ENCODE assay signal across 1 cellular context in the genomic region with DNA sequence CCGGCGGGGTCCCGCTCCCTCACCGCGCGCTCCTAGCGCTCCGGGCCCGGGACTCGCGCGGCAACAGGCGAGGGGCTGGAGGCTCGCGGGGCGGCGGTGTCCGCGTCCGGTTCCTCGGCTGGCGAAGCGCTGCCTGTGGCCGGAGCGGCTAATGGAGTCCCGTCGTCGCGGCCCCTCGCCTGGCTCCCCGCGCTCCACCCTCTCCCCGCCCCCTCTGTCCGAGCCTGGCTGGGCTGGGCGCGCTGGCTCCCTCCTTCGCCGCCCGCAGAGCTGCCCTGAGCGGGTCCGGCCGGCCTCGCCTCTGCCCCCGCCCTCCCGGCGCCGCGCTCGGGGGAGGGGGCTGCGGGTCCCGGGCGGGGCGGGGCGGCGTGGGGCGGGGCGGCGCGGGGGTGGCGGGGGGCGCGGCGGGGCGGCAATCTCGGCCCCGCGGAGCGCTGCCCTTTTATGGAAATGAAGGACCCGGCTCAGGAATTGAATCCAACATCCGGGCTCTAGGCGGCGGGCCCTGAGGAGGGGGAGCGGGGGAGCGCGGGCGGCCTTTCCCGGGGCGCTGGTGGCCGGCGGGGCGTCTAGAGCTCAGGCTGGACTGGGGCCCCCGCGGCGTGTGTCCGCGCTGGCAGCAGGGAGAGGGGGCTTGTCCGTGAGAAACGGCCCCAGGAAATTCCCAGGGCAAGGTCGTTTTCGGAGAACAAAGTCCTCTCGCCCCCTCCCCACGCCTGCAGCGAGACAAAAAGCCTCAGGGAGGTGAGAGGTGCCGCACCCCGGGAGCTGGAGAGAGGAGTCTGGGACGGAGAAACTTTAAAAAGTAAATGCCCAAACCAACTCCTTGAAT.
TF ChIP-seq lines count a peak whose summit lies in the region.

A gene with protein sequence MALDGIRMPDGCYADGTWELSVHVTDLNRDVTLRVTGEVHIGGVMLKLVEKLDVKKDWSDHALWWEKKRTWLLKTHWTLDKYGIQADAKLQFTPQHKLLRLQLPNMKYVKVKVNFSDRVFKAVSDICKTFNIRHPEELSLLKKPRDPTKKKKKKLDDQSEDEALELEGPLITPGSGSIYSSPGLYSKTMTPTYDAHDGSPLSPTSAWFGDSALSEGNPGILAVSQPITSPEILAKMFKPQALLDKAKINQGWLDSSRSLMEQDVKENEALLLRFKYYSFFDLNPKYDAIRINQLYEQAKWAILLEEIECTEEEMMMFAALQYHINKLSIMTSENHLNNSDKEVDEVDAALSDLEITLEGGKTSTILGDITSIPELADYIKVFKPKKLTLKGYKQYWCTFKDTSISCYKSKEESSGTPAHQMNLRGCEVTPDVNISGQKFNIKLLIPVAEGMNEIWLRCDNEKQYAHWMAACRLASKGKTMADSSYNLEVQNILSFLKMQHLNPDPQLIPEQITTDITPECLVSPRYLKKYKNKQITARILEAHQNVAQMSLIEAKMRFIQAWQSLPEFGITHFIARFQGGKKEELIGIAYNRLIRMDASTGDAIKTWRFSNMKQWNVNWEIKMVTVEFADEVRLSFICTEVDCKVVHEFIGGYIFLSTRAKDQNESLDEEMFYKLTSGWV (minus strand): TSS at position 153 of the 832 bp plus-strand sequence. CDS start 482 bp downstream, outside the sequence.

TF ChIP-seq in HepG2, 621 proteins besides CTCF, POLR2A, EP300 and RAD21 (continued from another document and continues in another):
- TF ChIP-seq, protein P1, sequence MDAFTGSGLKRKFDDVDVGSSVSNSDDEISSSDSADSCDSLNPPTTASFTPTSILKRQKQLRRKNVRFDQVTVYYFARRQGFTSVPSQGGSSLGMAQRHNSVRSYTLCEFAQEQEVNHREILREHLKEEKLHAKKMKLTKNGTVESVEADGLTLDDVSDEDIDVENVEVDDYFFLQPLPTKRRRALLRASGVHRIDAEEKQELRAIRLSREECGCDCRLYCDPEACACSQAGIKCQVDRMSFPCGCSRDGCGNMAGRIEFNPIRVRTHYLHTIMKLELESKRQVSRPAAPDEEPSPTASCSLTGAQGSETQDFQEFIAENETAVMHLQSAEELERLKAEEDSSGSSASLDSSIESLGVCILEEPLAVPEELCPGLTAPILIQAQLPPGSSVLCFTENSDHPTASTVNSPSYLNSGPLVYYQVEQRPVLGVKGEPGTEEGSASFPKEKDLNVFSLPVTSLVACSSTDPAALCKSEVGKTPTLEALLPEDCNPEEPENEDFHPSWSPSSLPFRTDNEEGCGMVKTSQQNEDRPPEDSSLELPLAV (CRISPR knock-in tag; conservative IDR thresholded peaks at IDR 0.05; ENCODE audit: low read depth): no peak
- TF ChIP-seq ZNF264 (CRISPR knock-in tag; IDR thresholded peaks at IDR 0.05): no peak
- no peak for TF ChIP-seq FOSL2 (CRISPR knock-in tag; IDR thresholded peaks at IDR 0.05)
- no peak for TF ChIP-seq RBAK (CRISPR knock-in tag; IDR thresholded peaks at IDR 0.05)
- no peak for TF ChIP-seq SMAD1 (CRISPR knock-in tag; IDR thresholded peaks at IDR 0.05; ENCODE audit: borderline replicate concordance, low read depth)
- 0 out of 2 replicates have a peak, but pooled peaks have one; percentile 9 for TF ChIP-seq BORCS8-MEF2B (CRISPR knock-in tag; IDR thresholded peaks at IDR 0.05)
- 0 out of 2 replicates have a peak, but pooled peaks have one; percentile 6 for TF ChIP-seq ZNF556 (CRISPR knock-in tag; IDR thresholded peaks at IDR 0.05; ENCODE audit: borderline replicate concordance)
- no peak for TF ChIP-seq ZNF234 (CRISPR knock-in tag; conservative IDR thresholded peaks at IDR 0.05)
- no peak for TF ChIP-seq ZNF382 (CRISPR knock-in tag; IDR thresholded peaks at IDR 0.05; ENCODE audit: borderline replicate concordance)
- TF ChIP-seq ZNF260 (CRISPR knock-in tag; IDR thresholded peaks at IDR 0.05; ENCODE audit: borderline replicate concordance, low read depth): no peak
- no peak for TF ChIP-seq SNAPC4 (CRISPR knock-in tag; IDR thresholded peaks at IDR 0.05)
- TF ChIP-seq ZNF24 (IDR thresholded peaks at IDR 0.05): no peak
- TF ChIP-seq SRY (CRISPR knock-in tag; IDR thresholded peaks at IDR 0.05): peak; percentile 6; the same call in 1 of the 2 replicates
- TF ChIP-seq KLF15 (CRISPR knock-in tag; IDR thresholded peaks at IDR 0.05; ENCODE audit: borderline replicate concordance): no peak; the same call in 1 of the 2 replicates
- no peak for TF ChIP-seq PITX1 (CRISPR knock-in tag; IDR thresholded peaks at IDR 0.05)
- no peak for TF ChIP-seq RCOR2 (CRISPR knock-in tag; IDR thresholded peaks at IDR 0.05)
- peak; percentile 79 for TF ChIP-seq SP5 (CRISPR knock-in tag; IDR thresholded peaks at IDR 0.05; ENCODE audit: borderline replicate concordance, low read depth)
- TF ChIP-seq, protein P2, sequence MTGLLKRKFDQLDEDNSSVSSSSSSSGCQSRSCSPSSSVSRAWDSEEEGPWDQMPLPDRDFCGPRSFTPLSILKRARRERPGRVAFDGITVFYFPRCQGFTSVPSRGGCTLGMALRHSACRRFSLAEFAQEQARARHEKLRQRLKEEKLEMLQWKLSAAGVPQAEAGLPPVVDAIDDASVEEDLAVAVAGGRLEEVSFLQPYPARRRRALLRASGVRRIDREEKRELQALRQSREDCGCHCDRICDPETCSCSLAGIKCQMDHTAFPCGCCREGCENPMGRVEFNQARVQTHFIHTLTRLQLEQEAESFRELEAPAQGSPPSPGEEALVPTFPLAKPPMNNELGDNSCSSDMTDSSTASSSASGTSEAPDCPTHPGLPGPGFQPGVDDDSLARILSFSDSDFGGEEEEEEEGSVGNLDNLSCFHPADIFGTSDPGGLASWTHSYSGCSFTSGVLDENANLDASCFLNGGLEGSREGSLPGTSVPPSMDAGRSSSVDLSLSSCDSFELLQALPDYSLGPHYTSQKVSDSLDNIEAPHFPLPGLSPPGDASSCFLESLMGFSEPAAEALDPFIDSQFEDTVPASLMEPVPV (CRISPR knock-in tag; IDR thresholded peaks at IDR 0.05): peak; percentile 65; the same call in 1 of the 2 replicates
- TF ChIP-seq FIP1L1 (IDR thresholded peaks at IDR 0.05; ENCODE audit: borderline replicate concordance, insufficient read depth, low read depth, low read length): no peak
- TF ChIP-seq ZNF766 (CRISPR knock-in tag; IDR thresholded peaks at IDR 0.05; ENCODE audit: borderline replicate concordance): no peak
- TF ChIP-seq ZFP91 (CRISPR knock-in tag; IDR thresholded peaks at IDR 0.05; ENCODE audit: borderline replicate concordance): 0 out of 2 replicates have a peak, but pooled peaks have one; percentile 7
- no peak for TF ChIP-seq FOSL1 (CRISPR knock-in tag; IDR thresholded peaks at IDR 0.05; ENCODE audit: borderline replicate concordance)
- TF ChIP-seq NFATC3 (CRISPR knock-in tag; IDR thresholded peaks at IDR 0.05): no peak
- peak; percentile 27; the same call in 1 of the 2 replicates for TF ChIP-seq POLR2AphosphoS5 (IDR thresholded peaks at IDR 0.05; ENCODE audit: low read depth, low read length)
- TF ChIP-seq ZNF280B (CRISPR knock-in tag; IDR thresholded peaks at IDR 0.05; ENCODE audit: borderline replicate concordance): no peak
- TF ChIP-seq ZFP82 (CRISPR knock-in tag; IDR thresholded peaks at IDR 0.05; ENCODE audit: borderline replicate concordance): peak; percentile 56; the same call in 1 of the 2 replicates
- no peak for TF ChIP-seq TEF (CRISPR knock-in tag; IDR thresholded peaks at IDR 0.05)
- TF ChIP-seq ZSCAN20 (CRISPR knock-in tag; IDR thresholded peaks at IDR 0.05; ENCODE audit: borderline replicate concordance): peak; percentile 50; the same call in 1 of the 2 replicates
- TF ChIP-seq, protein P3, sequence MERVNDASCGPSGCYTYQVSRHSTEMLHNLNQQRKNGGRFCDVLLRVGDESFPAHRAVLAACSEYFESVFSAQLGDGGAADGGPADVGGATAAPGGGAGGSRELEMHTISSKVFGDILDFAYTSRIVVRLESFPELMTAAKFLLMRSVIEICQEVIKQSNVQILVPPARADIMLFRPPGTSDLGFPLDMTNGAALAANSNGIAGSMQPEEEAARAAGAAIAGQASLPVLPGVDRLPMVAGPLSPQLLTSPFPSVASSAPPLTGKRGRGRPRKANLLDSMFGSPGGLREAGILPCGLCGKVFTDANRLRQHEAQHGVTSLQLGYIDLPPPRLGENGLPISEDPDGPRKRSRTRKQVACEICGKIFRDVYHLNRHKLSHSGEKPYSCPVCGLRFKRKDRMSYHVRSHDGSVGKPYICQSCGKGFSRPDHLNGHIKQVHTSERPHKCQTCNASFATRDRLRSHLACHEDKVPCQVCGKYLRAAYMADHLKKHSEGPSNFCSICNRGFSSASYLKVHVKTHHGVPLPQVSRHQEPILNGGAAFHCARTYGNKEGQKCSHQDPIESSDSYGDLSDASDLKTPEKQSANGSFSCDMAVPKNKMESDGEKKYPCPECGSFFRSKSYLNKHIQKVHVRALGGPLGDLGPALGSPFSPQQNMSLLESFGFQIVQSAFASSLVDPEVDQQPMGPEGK (CRISPR knock-in tag; IDR thresholded peaks at IDR 0.05): peak; percentile 75
- TF ChIP-seq SYNCRIP (IDR thresholded peaks at IDR 0.05; ENCODE audit: insufficient read depth, low read depth, low read length): no peak
- TF ChIP-seq ZNF569 (CRISPR knock-in tag; IDR thresholded peaks at IDR 0.05; ENCODE audit: borderline replicate concordance): no peak
